8 cellular contexts compared by ENCODE assay signal in the genomic region with DNA sequence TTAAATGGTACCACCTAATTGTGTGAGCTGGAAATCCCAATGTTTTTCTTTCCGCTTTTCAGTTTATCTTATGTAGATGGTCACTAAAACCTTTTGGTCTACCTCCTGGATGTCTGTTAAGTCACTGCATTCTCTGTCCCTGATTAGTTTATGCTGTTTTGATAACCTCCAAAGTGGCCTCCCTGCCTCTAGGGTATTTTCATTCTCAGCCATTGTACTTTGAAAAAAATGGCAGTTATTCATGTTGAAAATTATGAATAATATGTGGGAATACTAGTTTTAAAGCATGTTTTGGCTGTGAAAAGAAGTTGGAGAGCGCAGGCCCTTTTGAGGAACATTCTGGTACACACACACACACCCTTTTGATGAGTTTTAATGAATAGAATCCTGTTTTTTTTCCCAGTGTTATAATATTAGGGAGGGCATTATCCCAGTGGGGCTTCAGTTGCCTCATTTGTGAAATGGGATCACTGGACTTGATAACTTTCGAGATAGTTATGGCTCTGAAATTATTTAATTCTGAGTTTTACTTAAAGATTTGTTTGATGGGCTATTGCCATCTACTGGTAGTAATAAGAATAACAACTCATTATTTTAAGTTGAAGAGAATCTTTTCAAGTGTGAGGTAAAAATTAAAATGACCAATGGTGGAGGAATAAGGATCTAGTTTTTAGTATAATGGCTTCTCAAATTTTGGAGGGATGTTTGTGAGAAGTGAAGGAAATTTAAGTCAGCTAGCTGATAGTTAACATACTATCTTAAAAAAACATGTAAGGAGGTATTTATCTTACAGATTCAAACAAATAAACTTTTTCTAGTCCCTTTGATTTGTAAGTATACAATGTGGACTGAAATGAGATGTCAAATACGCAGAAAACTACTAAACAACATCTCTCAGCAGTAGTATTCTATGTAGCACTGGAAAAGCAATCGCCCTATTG. TPM values are rescaled to one million over a fixed set of nuclear protein-coding genes. Genes with fewer than 3 reads are reported as not detected.
DNase-seq lines count a peak whose midpoint lies in the region; ATAC-seq and TF ChIP-seq lines count a peak whose summit lies in the region.

No MANE protein-coding gene starts in this region.

- H3K23ac ChIP-seq in mesendoderm (ENCODE audit: low read length), result no peak overlapping the region

- WGBS in SK-N-SH (ENCODE audit: low lambda C conversion rate), result 51% methylated on average over 5 of the region's 5 CpGs
- WGBS in mesendoderm (ENCODE audit: extremely low coverage, insufficient coverage, low lambda C conversion rate), result no CpG with 5 or more reads among the region's 5 CpGs

- H3K56ac ChIP-seq in mesendoderm (ENCODE audit: low read length), result no peak overlapping the region

- H3K9me3 Mint-ChIP-seq in brain, result peaks cover 0 to 5% (median 3%) of the 10 kb centered on the region in 5 experiments

- peak; percentile 75 for TF ChIP-seq CTCF in SK-N-SH (IDR thresholded peaks at IDR 0.05)
- TF ChIP-seq CTCF in brain (conservative IDR thresholded peaks at IDR 0.05), result peak; percentile 71 to 82

- H3K4me1 Mint-ChIP-seq in brain, result peaks cover 48% of the 10 kb centered on the region

- H2BK120ac ChIP-seq in mesendoderm (ENCODE audit: low read depth, low read length), result no peak overlapping the region

- no peak overlapping the region for H3K4me2 ChIP-seq in SK-N-SH
- H3K4me2 ChIP-seq in mesendoderm (ENCODE audit: low read length), result no peak overlapping the region

- H3K9ac ChIP-seq in SK-N-SH, result no peak overlapping the region
- no peak overlapping the region for H3K9ac ChIP-seq in mesendoderm (ENCODE audit: low read length)

- POLR2A ChIA-PET in SK-N-SH (lab: Yijun Ruan, JAX), result interaction anchor here (0.7 kb wide), 1 partner anchor 655 kb away, joined by 3 read pairs; no protein-coding TSS in a partner anchor

- H3K4me1 ChIP-seq in SK-N-SH (ENCODE audit: control insufficient read depth in 1 of 2, insufficient read depth in 2 of 2, low read depth in 1 of 2, low read length in 1 of 2), result peaks cover 13 to 23% of the 10 kb centered on the region in 2 experiments; a peak in 3 of 4 replicates
- H3K4me1 ChIP-seq in mesendoderm (ENCODE audit: control insufficient read depth, low read depth, low read length), result peaks cover 8% of the 10 kb centered on the region

- peaks cover 13% of the 10 kb centered on the region for H3K27me3 Mint-ChIP-seq in brain

- no peaks in the 10 kb centered on the region for H3K9me3 ChIP-seq in SK-N-SH

- no peak overlapping the region for H4K8ac ChIP-seq in mesendoderm (ENCODE audit: low read depth, low read length)

- no peaks in the 10 kb centered on the region for H3K27me3 ChIP-seq in SK-N-SH (ENCODE audit: insufficient read depth)
- H3K27me3 ChIP-seq in mesendoderm (ENCODE audit: insufficient read depth, low read length, poor library complexity), result no peaks in the 10 kb centered on the region

- peaks cover 7% of the 10 kb centered on the region for H3K79me1 ChIP-seq in mesendoderm (ENCODE audit: low read length)

- H3K79me2 ChIP-seq in SK-N-SH (ENCODE audit: insufficient read depth) (peaks cover 64% of the 10 kb centered on the region), mesendoderm (ENCODE audit: control insufficient read depth, insufficient read depth, low read length) (peaks cover 17% of the 10 kb centered on the region)

- H3F3A ChIP-seq in SK-N-SH (replicated peaks; ENCODE audit: insufficient read depth), result peaks cover 22% of the 10 kb centered on the region

- TF ChIP-seq RAD21 in SK-N-SH (IDR thresholded peaks at IDR 0.05; ENCODE audit: low read length), result peak; percentile 62

- H3K27ac ChIP-seq in SK-N-SH (ENCODE audit: low read depth in 2 of 2, low read length in 1 of 2) (peak overlapping the region; percentile 2 to 69; a peak in 3 of 4 replicates), mesendoderm (ENCODE audit: low read depth, low read length) (no peak overlapping the region)

- H3K36me3 Mint-ChIP-seq in brain, result peaks cover 27% of the 10 kb centered on the region

- no peak overlapping the region for H2BK5ac ChIP-seq in mesendoderm (ENCODE audit: low read length)

- no peak overlapping the region for H3K18ac ChIP-seq in mesendoderm (ENCODE audit: low read length)

- no peak overlapping the region; a peak in 1 of 4 replicates for H3K4me3 ChIP-seq in SK-N-SH (ENCODE audit: low read depth in 2 of 2, low read length in 1 of 2)
- no peak overlapping the region for H3K4me3 ChIP-seq in mesendoderm (ENCODE audit: low read length)

- ATAC-seq in SK-N-SH treated with all-trans-retinoic acid at 6 μM for 48 hours (no peak), GM19395 (IDR thresholded peaks at IDR 0.05; ENCODE audit: unreplicated experiment) (no peak), HG03521 (IDR thresholded peaks at IDR 0.05; ENCODE audit: unreplicated experiment) (no peak)

- peak overlapping the region in 3 of 5 experiments; percentile 4 to 99 (median 33) for H3K27ac Mint-ChIP-seq in brain

- H2BK15ac ChIP-seq in mesendoderm (replicated peaks; ENCODE audit: low read depth), result no peak overlapping the region

- H4K20me1 ChIP-seq in SK-N-SH (ENCODE audit: insufficient read depth), result peaks cover 7% of the 10 kb centered on the region

- no peaks in the 10 kb centered on the region for H3K9me2 ChIP-seq in SK-N-SH

- H2AFZ ChIP-seq in SK-N-SH (ENCODE audit: low read depth), result no peak overlapping the region

- no peak overlapping the region for H2AK5ac ChIP-seq in mesendoderm (ENCODE audit: low read length)

- peak; percentile 39 for DNase-seq in SK-N-SH
- DNase-seq in NCI-H2171 treated with DMSO at 0.1 percent for 48 hours (lab: John Stamatoyannopoulos, UW), result peak; percentile 55
- DNase-seq in mesendoderm, result peak; percentile 35
- no peak for DNase-seq in NCI-H128 (lab: John Stamatoyannopoulos, UW; ENCODE audit: unreplicated experiment)

- TF ChIP-seq EP300 in SK-N-SH (IDR thresholded peaks at IDR 0.05; ENCODE audit: borderline replicate concordance in 1 of 2, low read depth in 1 of 2, low read length in 1 of 2), result no peak

- CTCF ChIA-PET in SK-N-SH (lab: Yijun Ruan, JAX), result interaction anchor here (0.6 to 6.8 kb wide), 25 partner anchors 9 to 844 kb away, joined by 3 to 88 read pairs (median 3); no protein-coding TSS in a partner anchor

- H3K36me3 ChIP-seq in SK-N-SH (replicated peaks in 1 of 2; ENCODE audit: control insufficient read depth in 1 of 2, insufficient read depth in 2 of 2, low read length in 1 of 2), result peaks cover 0 to 5% of the 10 kb centered on the region in 2 experiments
- no peaks in the 10 kb centered on the region for H3K36me3 ChIP-seq in mesendoderm (ENCODE audit: control insufficient read depth, insufficient read depth, low read length)

- no peak overlapping the region for H4K5ac ChIP-seq in mesendoderm (ENCODE audit: low read length)

- H3K4me3 Mint-ChIP-seq in brain, result peak overlapping the region in 4 of 5 experiments; percentile 11 to 100 (median 98)

- H3K4ac ChIP-seq in mesendoderm (ENCODE audit: low read depth, low read length), result no peak overlapping the region

TF ChIP-seq in SK-N-SH, 30 proteins besides CTCF, POLR2A, EP300 and RAD21:
- 0 out of 2 replicates have a peak, but pooled peaks have one; percentile 18 for TF ChIP-seq GATA2 (CRISPR knock-in tag; IDR thresholded peaks at IDR 0.05)
- no peak for TF ChIP-seq JUND (IDR thresholded peaks at IDR 0.05)
- no peak for TF ChIP-seq POLR2AphosphoS5 (IDR thresholded peaks at IDR 0.05; ENCODE audit: low read depth, low read length)
TF ChIP-seq in SK-N-SH: peak in this region for 1.

TF ChIP-seq in SK-N-SH treated with all-trans-retinoic acid at 6 μM for 48 hours, 23 proteins besides CTCF, POLR2A, EP300 and RAD21:
- no peak for TF ChIP-seq BACH2 (CRISPR knock-in tag; IDR thresholded peaks at IDR 0.05; ENCODE audit: borderline replicate concordance)
- TF ChIP-seq GLIS3 (CRISPR knock-in tag; IDR thresholded peaks at IDR 0.05), result no peak
- TF ChIP-seq CSDC2 (CRISPR knock-in tag; IDR thresholded peaks at IDR 0.05), result no peak
- no peak for TF ChIP-seq TCF4 (CRISPR knock-in tag; IDR thresholded peaks at IDR 0.05; ENCODE audit: borderline replicate concordance)
- TF ChIP-seq ESRRG (CRISPR knock-in tag; IDR thresholded peaks at IDR 0.05), result no peak
- no peak for TF ChIP-seq RARB (CRISPR knock-in tag; IDR thresholded peaks at IDR 0.05)
- TF ChIP-seq SNAI2 (CRISPR knock-in tag; IDR thresholded peaks at IDR 0.05), result no peak

RNA-seq across cellular contexts. Expression of a gene that starts 3.9 kb away (rescaled TPM):
- polyA plus RNA-seq in SK-N-SH (2012; rRNA removed), result 3.7 and 4.0 TPM in 2 replicates
- 5.6 and 6.7 TPM in 2 replicates for polyA plus RNA-seq in SK-N-SH (2012; cell fraction: cytosol; rRNA removed)
- 1.1 and 1.7 TPM in 2 replicates for polyA plus RNA-seq in SK-N-SH (2012; cell fraction: nucleus; rRNA removed)
- 5.5 TPM for polyA plus RNA-seq in brain (ENCODE audit: insufficient read depth, low read depth, low replicate concordance)
- 11.1 TPM for polyA plus RNA-seq in mesendoderm (2013, experiment 1 of 2)
- 11.4 TPM for polyA plus RNA-seq in mesendoderm (2013, experiment 2 of 2)
